Comparison of ENCODE assay signal across 10 cellular contexts in the genomic region with DNA sequence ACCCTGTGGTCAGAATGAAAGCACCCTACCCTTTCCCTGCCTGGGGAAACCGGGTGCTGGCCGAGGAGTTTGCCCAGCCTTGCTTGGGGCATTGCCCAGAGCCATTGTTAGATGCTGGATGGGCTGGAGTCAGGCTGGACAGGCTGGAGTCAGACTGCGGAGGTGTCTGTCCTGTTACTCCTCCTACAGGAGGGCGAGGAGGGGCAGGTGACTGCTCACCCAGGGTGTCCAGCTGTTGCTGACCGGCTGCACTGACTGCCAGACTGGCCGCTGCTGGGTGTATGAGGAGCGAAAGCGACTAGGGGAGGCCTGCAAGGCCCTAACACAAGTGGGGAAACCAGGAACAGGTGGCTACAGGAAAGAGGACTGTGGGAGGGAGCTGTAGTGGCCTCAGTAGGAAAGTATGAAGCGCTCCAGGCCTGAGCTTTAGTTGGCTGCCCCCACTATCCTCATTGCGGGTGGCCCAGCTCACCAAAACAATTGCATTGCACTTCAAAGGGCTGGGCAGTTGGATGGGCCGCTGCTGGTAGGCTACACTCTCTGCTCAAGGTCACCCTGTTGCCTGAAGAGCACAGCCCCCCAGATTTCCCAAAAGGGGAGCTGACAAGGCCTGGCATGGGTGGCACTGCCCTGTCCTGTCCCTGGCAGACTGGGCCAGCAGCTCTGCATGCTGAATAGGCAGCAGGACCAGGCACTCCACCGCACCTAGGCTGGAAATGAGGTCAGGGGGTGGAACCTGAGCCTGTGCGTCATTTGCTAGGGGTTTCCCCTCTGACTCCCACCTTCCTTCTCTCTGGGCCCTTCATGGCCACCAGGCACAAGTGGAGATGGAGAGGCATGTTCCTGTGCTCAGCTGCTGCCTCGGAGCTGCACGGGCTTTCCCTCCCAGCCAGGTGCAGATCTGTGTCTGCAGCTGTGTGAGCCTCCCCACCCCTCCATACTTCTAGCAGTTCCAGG. TPM values are rescaled to one million over a fixed set of nuclear protein-coding genes. Genes with fewer than 3 reads are reported as not detected.
A peak's percentile ranks its signal among the peaks of the same experiment; 100 is the strongest.
DNase-seq lines count a peak whose midpoint lies in the region; ATAC-seq, FAIRE-seq and TF ChIP-seq lines count a peak whose summit lies in the region.
"Had no signal": no experiment of that assay in that cellular context is flagged by ENCODE, and none has a peak within 500 bp of the region (broad histone marks: within the 10 kb centered on the region; RNA-seq: fewer than 3 reads in every experiment).

No MANE protein-coding gene starts in this region.

- no peaks in the 10 kb centered on the region for H3K36me3 Mint-ChIP-seq in T-cell
- H3K36me3 Mint-ChIP-seq in activated naive CD8-positive, alpha-beta T cell treated with anti-CD3 and anti-CD28 coated beads, Interleukin-2, amount 10 ng/mL, durations not matched to agents 7 days and 5 days, result peaks cover 1% of the 10 kb centered on the region

- H3K27me3 Mint-ChIP-seq in T-cell, result no peaks in the 10 kb centered on the region
- H3K27me3 Mint-ChIP-seq in activated naive CD8-positive, alpha-beta T cell treated with anti-CD3 and anti-CD28 coated beads, Interleukin-2, amount 10 ng/mL, durations not matched to agents 7 days and 5 days, result no peaks in the 10 kb centered on the region
- H3K27me3 Mint-ChIP-seq: dendritic cell treated with granulocyte-macrophage colony-stimulating factor and Interleukin-4, amounts not matched to agents 40 ng/mL and 50 ng/mL, for 4 days had no signal

- DNase-seq in T-cell (peak in 33 of 34 experiments; percentile 40 to 78 (median 65)), frontal cortex (ENCODE audit: low spot score in 2 of 2) (no peak), tibial nerve (ENCODE audit: low spot score in 2 of 2) (no peak), A172 (ENCODE audit: low spot score) (no peak)
- peak; percentile 61 for DNase-seq in activated naive CD8-positive, alpha-beta T cell treated with anti-CD3 and anti-CD28 coated beads, Interleukin-2, amount 10 ng/mL, durations not matched to agents 7 days and 5 days
- DNase-seq in stimulated activated CD4-positive, alpha-beta T cell treated with anti-CD3 and anti-CD28 coated beads, Interleukin-1b, Interleukin-23, amount 100 ng/mL, for 24 hours (ENCODE audit: low read depth in 4 of 4, low spot score in 1 of 4), result peak in 3 of 4 experiments; percentile 31 to 69 (median 59)

- TF ChIP-seq EP300 in tibial nerve (IDR thresholded peaks at IDR 0.05), result no peak

- H3K9me3 ChIP-seq in tibial nerve, result no peaks in the 10 kb centered on the region

- no peaks in the 10 kb centered on the region for H3K27me3 ChIP-seq in tibial nerve

- TF ChIP-seq CTCF in tibial nerve (IDR thresholded peaks at IDR 0.05), result no peak

- H3K36me3 ChIP-seq in tibial nerve, result peaks cover 0 to 9% (median 0%) of the 10 kb centered on the region in 3 donors

- ATAC-seq in GM19397 (IDR thresholded peaks at IDR 0.05; ENCODE audit: unreplicated experiment) (peak; percentile 45), T-cell (replicated peaks in 1 of 4) (peak; percentile 71 to 95 (median 78)), GM21367 (IDR thresholded peaks at IDR 0.05; ENCODE audit: unreplicated experiment) (no peak)
- ATAC-seq in activated naive CD8-positive, alpha-beta T cell treated with anti-CD3 and anti-CD28 coated beads, Interleukin-2, amount 10 ng/mL, durations not matched to agents 7 days and 5 days (ENCODE audit: low read depth), result peak; percentile 85
- ATAC-seq: HCT116 had no signal

- peak overlapping the region in 1 of 3 donors; percentile 39 for H3K4me3 Mint-ChIP-seq in T-cell
- H3K4me3 Mint-ChIP-seq in activated naive CD8-positive, alpha-beta T cell treated with anti-CD3 and anti-CD28 coated beads, Interleukin-2, amount 10 ng/mL, durations not matched to agents 7 days and 5 days, result peak overlapping the region; percentile 61
- H3K4me3 Mint-ChIP-seq: dendritic cell treated with granulocyte-macrophage colony-stimulating factor and Interleukin-4, amounts not matched to agents 40 ng/mL and 50 ng/mL, for 4 days had no signal

- peaks cover 29 to 52% (median 45%) of the 10 kb centered on the region in 3 donors for H3K4me1 Mint-ChIP-seq in T-cell
- peaks cover 34% of the 10 kb centered on the region for H3K4me1 Mint-ChIP-seq in activated naive CD8-positive, alpha-beta T cell treated with anti-CD3 and anti-CD28 coated beads, Interleukin-2, amount 10 ng/mL, durations not matched to agents 7 days and 5 days

- peaks cover 0 to 46% (median 10%) of the 10 kb centered on the region in 4 donors for H3K4me1 ChIP-seq in tibial nerve

- peak overlapping the region in 1 of 4 donors; percentile 3 for H3K27ac ChIP-seq in tibial nerve

- no peak for FAIRE-seq in frontal cortex (lab: Jason Lieb, UNC)

- no peaks in the 10 kb centered on the region for H3K9me3 Mint-ChIP-seq in T-cell
- no peaks in the 10 kb centered on the region for H3K9me3 Mint-ChIP-seq in activated naive CD8-positive, alpha-beta T cell treated with anti-CD3 and anti-CD28 coated beads, Interleukin-2, amount 10 ng/mL, durations not matched to agents 7 days and 5 days
- H3K9me3 Mint-ChIP-seq: dendritic cell treated with granulocyte-macrophage colony-stimulating factor and Interleukin-4, amounts not matched to agents 40 ng/mL and 50 ng/mL, for 4 days had no signal

- 76% methylated on average over 14 to 15 of the region's 15 CpGs for WGBS in tibial nerve, 2 donors

- no peak overlapping the region for H3K4me3 ChIP-seq in tibial nerve

- POLR2A ChIA-PET in T-cell (lab: Charles Lee), result no interaction called here
- POLR2A ChIA-PET in activated naive CD8-positive, alpha-beta T cell treated with anti-CD3 and anti-CD28 coated beads, Interleukin-2, amount 10 ng/mL, durations not matched to agents 7 days and 5 days (lab: Charles Lee), result interaction anchor here (0.6 to 1.9 kb wide), 5 partner anchors 13 to 564 kb away, joined by 4 to 8 read pairs (median 5); a partner anchor contains a TSS

- CTCF ChIA-PET in T-cell (lab: Charles Lee), result interaction anchor here (1.3 to 2.2 kb wide), 4 partner anchors 11 to 23 kb away, joined by 4 to 12 read pairs (median 10); no protein-coding TSS in a partner anchor

- peak overlapping the region; percentile 88 to 92 for H3K27ac Mint-ChIP-seq in T-cell
- H3K27ac Mint-ChIP-seq in activated naive CD8-positive, alpha-beta T cell treated with anti-CD3 and anti-CD28 coated beads, Interleukin-2, amount 10 ng/mL, durations not matched to agents 7 days and 5 days, result peak overlapping the region; percentile 89

- TF ChIP-seq POLR2A in tibial nerve (IDR thresholded peaks at IDR 0.05), result no peak

RNA-seq across cellular contexts. Expression of a gene that starts 18.4 kb away (rescaled TPM):
- under 1 TPM in 3 of 5 donors, not detected in 2; 0.13 to 0.47 (median 0.26) TPM for total RNA-seq in T-cell
- total RNA-seq in activated naive CD8-positive, alpha-beta T cell treated with anti-CD3 and anti-CD28 coated beads, Interleukin-2, amount 10 ng/mL, durations not matched to agents 7 days and 5 days, result not detected
- 2.0 TPM for total RNA-seq in frontal cortex
- 10 to 100 TPM; 20.1 to 48.7 (median 27.7) TPM for total RNA-seq in tibial nerve
- total RNA-seq in A172 (2014; rRNA removed; shearing (Covaris generic)), result 0.65 and 2.1 TPM in 2 replicates

RNA-seq across cellular contexts. Expression of a gene that starts 50.1 kb away (rescaled TPM):
- total RNA-seq in T-cell (10 to 100 TPM; 10.1 to 15.6 (median 14.4) TPM), frontal cortex (66.9 TPM), tibial nerve (10 to 100 TPM in 2 of 4 donors, 1 to 10 TPM in 2; 6.3 to 12.6 (median 9.5) TPM)
- total RNA-seq in activated naive CD8-positive, alpha-beta T cell treated with anti-CD3 and anti-CD28 coated beads, Interleukin-2, amount 10 ng/mL, durations not matched to agents 7 days and 5 days, result 10 to 100 TPM; 16.2 to 16.3 TPM
- total RNA-seq in A172 (2014; rRNA removed; shearing (Covaris generic)), result 16.4 and 24.2 TPM in 2 replicates

Comparison
In these comparisons a context has a peak if more than half of its experiments do, and no peak if none do; other contexts are left out.
1. DNase-seq: peak in T-cell (33 of 34), activated naive CD8-positive, alpha-beta T cell treated with anti-CD3 and anti-CD28 coated beads, Interleukin-2, amount 10 ng/mL, durations not matched to agents 7 days and 5 days (single experiment) and stimulated activated CD4-positive, alpha-beta T cell treated with anti-CD3 and anti-CD28 coated beads, Interleukin-1b, Interleukin-23, amount 100 ng/mL, for 24 hours (3 of 4); none in frontal cortex (0 of 2), tibial nerve (0 of 2) and A172 (single experiment).